ENCODE assay signal across 8 cellular contexts in genomic region chr5:40439103-40439502, GRCh38.
DNase-seq lines count a peak whose midpoint lies in the region; ATAC-seq and TF ChIP-seq lines count a peak whose summit lies in the region.
"Not testable (repeated sequence)": the region's sequence is repeated elsewhere in the genome, so short reads cannot be mapped to it uniquely, and the experiment has no call there.

No MANE protein-coding gene starts in this region.

- H3K9me3 Mint-ChIP-seq in activated CD8-positive, alpha-beta memory T cell treated with anti-CD3 and anti-CD28 coated beads, Interleukin-2, amount 10 ng/mL, durations not matched to agents 7 days and 5 days (ENCODE audit: low read depth) = not testable (repeated sequence)

- H3K36me3 ChIP-seq in WERI-Rb-1 = not testable (repeated sequence)

- H3K27me3 Mint-ChIP-seq in activated CD8-positive, alpha-beta memory T cell treated with anti-CD3 and anti-CD28 coated beads, Interleukin-2, amount 10 ng/mL, durations not matched to agents 7 days and 5 days = not testable (repeated sequence)

- DNase-seq in EH (ENCODE audit: low read depth) (peak; percentile 7), OCI-M1 (lab: John Stamatoyannopoulos, UW) (peak; percentile 8), WERI-Rb-1 (peak; percentile 18)
- DNase-seq in activated CD8-positive, alpha-beta memory T cell treated with anti-CD3 and anti-CD28 coated beads, Interleukin-2, amount 10 ng/mL, durations not matched to agents 7 days and 5 days = peak; percentile 59
- DNase-seq in activated naive CD4-positive, alpha-beta T cell treated with anti-CD3 and anti-CD28 coated beads, Interleukin-2, amount 50 U/mL, for 16 hours = peak; percentile 33
- not testable (repeated sequence) for DNase-seq in foreskin keratinocyte
- peak; percentile 29 for DNase-seq in stimulated activated CD4-positive, alpha-beta T cell treated with anti-CD3 and anti-CD28 coated beads, Interleukin-4, amount 100 ng/mL, for 1 hour

- H3K27me3 ChIP-seq in WERI-Rb-1 (ENCODE audit: insufficient read depth, low read depth, severe bottlenecking); foreskin keratinocyte: not testable (repeated sequence)

- H3K4me3 Mint-ChIP-seq in activated CD8-positive, alpha-beta memory T cell treated with anti-CD3 and anti-CD28 coated beads, Interleukin-2, amount 10 ng/mL, durations not matched to agents 7 days and 5 days = not testable (repeated sequence)

- CTCF ChIA-PET in activated CD8-positive, alpha-beta memory T cell treated with anti-CD3 and anti-CD28 coated beads, Interleukin-2, amount 10 ng/mL, durations not matched to agents 7 days and 5 days (lab: Charles Lee) = interaction anchor here (0.8 to 3.6 kb wide), 4 partner anchors 11 to 248 kb away, joined by 3 to 17 read pairs (median 8); no protein-coding TSS in a partner anchor

- peak overlapping the region; percentile 61 for H3K27ac Mint-ChIP-seq in activated CD8-positive, alpha-beta memory T cell treated with anti-CD3 and anti-CD28 coated beads, Interleukin-2, amount 10 ng/mL, durations not matched to agents 7 days and 5 days

- not testable (repeated sequence) for H3K4me3 ChIP-seq in WERI-Rb-1 (ENCODE audit: low read depth, low read length)

- H3K4me1 ChIP-seq in foreskin keratinocyte = peaks cover 12% of the 10 kb centered on the region

- TF ChIP-seq CTCF in 22Rv1 (IDR thresholded peaks at IDR 0.05) (0 out of 2 replicates have a peak, but pooled peaks have one; percentile 13), foreskin keratinocyte (conservative IDR thresholded peaks at IDR 0.05) (peak; percentile 40)
- TF ChIP-seq CTCF in WERI-Rb-1 (IDR thresholded peaks at IDR 0.05; ENCODE audit: low read depth, low read length) = not testable (repeated sequence)

- peaks cover 73% of the 10 kb centered on the region for H3K4me1 Mint-ChIP-seq in activated CD8-positive, alpha-beta memory T cell treated with anti-CD3 and anti-CD28 coated beads, Interleukin-2, amount 10 ng/mL, durations not matched to agents 7 days and 5 days

- H3K36me3 Mint-ChIP-seq in activated CD8-positive, alpha-beta memory T cell treated with anti-CD3 and anti-CD28 coated beads, Interleukin-2, amount 10 ng/mL, durations not matched to agents 7 days and 5 days = peaks cover 31% of the 10 kb centered on the region

- not testable (repeated sequence) for ATAC-seq in activated CD8-positive, alpha-beta memory T cell treated with anti-CD3 and anti-CD28 coated beads, Interleukin-2, amount 10 ng/mL, durations not matched to agents 7 days and 5 days; foreskin keratinocyte

- H3K9me3 ChIP-seq in WERI-Rb-1 (ENCODE audit: severe bottlenecking) = not testable (repeated sequence)

- H3K27ac ChIP-seq in 22Rv1, WERI-Rb-1, foreskin keratinocyte: not testable (repeated sequence)
